In the genomic region with DNA sequence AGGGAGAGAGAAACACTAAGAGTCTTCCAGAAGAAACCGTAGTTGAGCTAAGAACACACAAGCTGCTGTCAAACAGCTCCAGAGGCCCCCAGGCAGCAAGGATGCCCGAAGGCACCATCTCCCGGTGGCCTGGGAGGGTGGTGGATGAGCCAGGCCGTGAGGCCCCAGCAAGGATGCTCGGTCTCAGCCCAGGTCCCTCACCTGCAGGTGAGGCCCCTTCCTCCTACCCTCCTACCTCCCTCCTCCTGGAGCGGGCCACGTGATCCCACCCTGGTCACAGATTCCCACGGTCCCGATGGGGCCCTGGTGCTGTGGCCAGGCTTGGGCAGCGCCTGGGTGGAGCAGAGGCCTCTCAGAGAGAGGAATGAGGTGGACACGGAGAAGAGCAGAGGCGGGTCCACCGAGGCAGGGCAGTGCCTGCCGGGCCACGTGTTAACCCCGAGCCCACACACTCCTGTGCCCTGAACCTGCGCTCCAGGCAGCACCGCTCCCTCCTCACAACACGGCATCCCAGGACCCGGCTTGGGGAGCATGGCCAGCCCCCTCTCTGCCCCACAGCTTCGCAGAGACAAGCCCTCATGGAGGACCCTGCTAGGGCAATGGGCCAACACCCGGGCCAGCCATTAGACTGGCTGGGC, we compare ENCODE assay signal across 24 cellular contexts.
"Had no signal": no experiment of that assay in that cellular context is flagged by ENCODE, and none has a peak within 500 bp of the region (broad histone marks: within the 10 kb centered on the region; RNA-seq: fewer than 3 reads in every experiment).

No MANE protein-coding gene starts in this region.

- H3K36me3 Mint-ChIP-seq: activated naive CD4-positive, alpha-beta T cell treated with anti-CD3 and anti-CD28 coated beads, Interleukin-2, amount 10 ng/mL, durations not matched to agents 7 days and 5 days; activated naive CD8-positive, alpha-beta T cell treated with anti-CD3 and anti-CD28 coated beads for 36 hours had no signal

- H3K4me1 Mint-ChIP-seq: activated CD4-positive, alpha-beta memory T cell treated with anti-CD3 and anti-CD28 coated beads, Interleukin-2, amount 10 ng/mL, durations not matched to agents 7 days and 5 days; activated CD4-positive, alpha-beta T cell treated with anti-CD3 and anti-CD28 coated beads for 36 hours; activated naive CD4-positive, alpha-beta T cell treated with anti-CD3 and anti-CD28 coated beads, Interleukin-2, amount 10 ng/mL, durations not matched to agents 7 days and 5 days; activated naive CD8-positive, alpha-beta T cell treated with anti-CD3 and anti-CD28 coated beads for 36 hours had no signal

- H3K27me3 Mint-ChIP-seq: activated CD4-positive, alpha-beta memory T cell treated with anti-CD3 and anti-CD28 coated beads, Interleukin-2, amount 10 ng/mL, durations not matched to agents 7 days and 5 days; activated CD4-positive, alpha-beta T cell treated with anti-CD3 and anti-CD28 coated beads for 36 hours; activated naive CD4-positive, alpha-beta T cell treated with anti-CD3 and anti-CD28 coated beads, Interleukin-2, amount 10 ng/mL, durations not matched to agents 7 days and 5 days; activated naive CD8-positive, alpha-beta T cell treated with anti-CD3 and anti-CD28 coated beads for 36 hours had no signal

- DNase-seq: activated CD4-positive, alpha-beta memory T cell treated with anti-CD3 and anti-CD28 coated beads, Interleukin-2, amount 10 ng/mL, durations not matched to agents 7 days and 5 days; activated CD4-positive, alpha-beta T cell treated with anti-CD3 and anti-CD28 coated beads for 36 hours; activated CD4-positive, alpha-beta T cell treated with anti-CD3 and anti-CD28 coated beads, Interleukin-2, amount 50 U/mL, for 1 hour; activated CD8-positive, alpha-beta memory T cell treated with anti-CD3 and anti-CD28 coated beads, Interleukin-2, amount 50 U/mL, for 4 hours; activated gamma-delta T cell treated with Interleukin-2 at 50 U/mL for 16 hours; activated naive CD4-positive, alpha-beta T cell treated with anti-CD3 and anti-CD28 coated beads, Interleukin-2, amount 10 ng/mL, durations not matched to agents 7 days and 5 days; activated naive CD8-positive, alpha-beta T cell treated with anti-CD3 and anti-CD28 coated beads for 36 hours; activated T-cell treated with anti-CD3 and anti-CD28 coated beads, Interleukin-2, amount 50 U/mL, for 72 hours; MG63; MV-4-11; NCI-H1092 treated with DMSO at 0.1 percent for 48 hours; NCI-H1417 treated with DMSO at 0.1 percent for 48 hours; NCI-H1694; NCI-H2029; NCI-H2107; NCI-H345; NCI-H524; PC-9; SJCRH30; SK-N-SH; T-helper 1 cell; WERI-Rb-1 had no signal

- H3K9ac ChIP-seq: SK-N-SH had no signal

- H3K27ac Mint-ChIP-seq: activated CD4-positive, alpha-beta memory T cell treated with anti-CD3 and anti-CD28 coated beads, Interleukin-2, amount 10 ng/mL, durations not matched to agents 7 days and 5 days; activated CD4-positive, alpha-beta T cell treated with anti-CD3 and anti-CD28 coated beads for 36 hours; activated naive CD4-positive, alpha-beta T cell treated with anti-CD3 and anti-CD28 coated beads, Interleukin-2, amount 10 ng/mL, durations not matched to agents 7 days and 5 days; activated naive CD8-positive, alpha-beta T cell treated with anti-CD3 and anti-CD28 coated beads for 36 hours; activated T-cell treated with anti-CD3 and anti-CD28 coated beads, Interleukin-2, amount 50 U/mL, for 72 hours; activated T-helper 2 cell treated with anti-CD3 and anti-CD28 coated beads, Interferon-gamma antibody, Interleukin-2, Interleukin-4, amounts not matched to agents 10 μg/mL and 5 μg/mL and 100 μg/mL, durations not matched to agents 14 hours and 24 hours and 36 hours had no signal

- H3K9me3 ChIP-seq: breast epithelium, MG63, SJCRH30, SK-N-SH had no signal

- H3K27me3 ChIP-seq: breast epithelium, MG63, SJCRH30 had no signal

- H3K4me3 Mint-ChIP-seq: activated CD4-positive, alpha-beta memory T cell treated with anti-CD3 and anti-CD28 coated beads, Interleukin-2, amount 10 ng/mL, durations not matched to agents 7 days and 5 days; activated CD4-positive, alpha-beta T cell treated with anti-CD3 and anti-CD28 coated beads for 36 hours; activated naive CD4-positive, alpha-beta T cell treated with anti-CD3 and anti-CD28 coated beads, Interleukin-2, amount 10 ng/mL, durations not matched to agents 7 days and 5 days; activated naive CD8-positive, alpha-beta T cell treated with anti-CD3 and anti-CD28 coated beads for 36 hours; activated T-cell treated with anti-CD3 and anti-CD28 coated beads, Interleukin-2, amount 50 U/mL, for 72 hours had no signal

- H3K4me1 ChIP-seq: breast epithelium had no signal

- H3K36me3 ChIP-seq: breast epithelium, MG63 had no signal

- H3K9me3 Mint-ChIP-seq: activated CD4-positive, alpha-beta memory T cell treated with anti-CD3 and anti-CD28 coated beads, Interleukin-2, amount 10 ng/mL, durations not matched to agents 7 days and 5 days; activated naive CD4-positive, alpha-beta T cell treated with anti-CD3 and anti-CD28 coated beads, Interleukin-2, amount 10 ng/mL, durations not matched to agents 7 days and 5 days; activated naive CD8-positive, alpha-beta T cell treated with anti-CD3 and anti-CD28 coated beads for 36 hours; activated T-cell treated with anti-CD3 and anti-CD28 coated beads, Interleukin-2, amount 50 U/mL, for 72 hours; activated T-helper 2 cell treated with anti-CD3 and anti-CD28 coated beads, Interferon-gamma antibody, Interleukin-2, Interleukin-4, amounts not matched to agents 10 μg/mL and 5 μg/mL and 100 μg/mL, durations not matched to agents 14 hours and 24 hours and 36 hours had no signal

- H3K4me2 ChIP-seq: PC-9, SK-N-SH had no signal

- H3K4me3 ChIP-seq: breast epithelium, MG63, PC-9, SJCRH30 had no signal

- H2AFZ ChIP-seq: PC-9 had no signal

- H3K27ac ChIP-seq: breast epithelium, PC-9, SJCRH30, WERI-Rb-1 had no signal
